ENCODE assay signal across 13 cellular contexts in genomic region chr11:35352107-35352888, GRCh38.
DNase-seq lines count a peak whose midpoint lies in the region; ATAC-seq and TF ChIP-seq lines count a peak whose summit lies in the region.
"Had no signal": no experiment of that assay in that cellular context is flagged by ENCODE, and none has a peak within 500 bp of the region (broad histone marks: within the 10 kb centered on the region; RNA-seq: fewer than 3 reads in every experiment).

No MANE protein-coding gene starts in this region.

- H3K27me3 ChIP-seq in ACC112 (ENCODE audit: insufficient read depth, low read length): no peaks in the 10 kb centered on the region
- H3K27me3 ChIP-seq: dorsolateral prefrontal cortex had no signal

- H2AFZ ChIP-seq in ACC112 (ENCODE audit: low read length, unreplicated experiment): no peak overlapping the region

- ATAC-seq in GM18498 (IDR thresholded peaks at IDR 0.05; ENCODE audit: unreplicated experiment) (no peak), HG03520 (IDR thresholded peaks at IDR 0.05; ENCODE audit: unreplicated experiment) (no peak), GM21515 (IDR thresholded peaks at IDR 0.05; ENCODE audit: unreplicated experiment) (no peak)

- no peaks in the 10 kb centered on the region for H3K36me3 ChIP-seq in ACC112 (ENCODE audit: insufficient read depth, low read length)

- H3K4me1 ChIP-seq in ACC112 (ENCODE audit: control insufficient read depth, insufficient read depth, low read length, unreplicated experiment): peaks cover 11% of the 10 kb centered on the region

- peak; percentile 63 for DNase-seq in NCI-H226
- DNase-seq in cardiac fibroblast (ENCODE audit: low read depth in 2 of 2): peak; percentile 69 to 70
- DNase-seq in iris pigment epithelial cell (ENCODE audit: low read depth): peak; percentile 67
- no peak for DNase-seq in DMS 273 (lab: John Stamatoyannopoulos, UW; ENCODE audit: unreplicated experiment)
- DNase-seq: dorsolateral prefrontal cortex, NCI-H2081 treated with DMSO at 0.1 percent for 48 hours, nucleus accumbens, T-helper 1 cell had no signal

- H3K79me2 ChIP-seq in ACC112 (ENCODE audit: control insufficient read depth, insufficient read depth, low read length, unreplicated experiment): no peaks in the 10 kb centered on the region

- H3K4me3 ChIP-seq in ACC112 (ENCODE audit: low read depth, low read length) (no peak overlapping the region), cardiac fibroblast (replicated peaks in 1 of 2; ENCODE audit: low read depth in 2 of 2, low read length in 2 of 2) (no peak overlapping the region)
- H3K4me3 ChIP-seq: dorsolateral prefrontal cortex had no signal

- peak overlapping the region; percentile 31 for H3K27ac ChIP-seq in ACC112 (ENCODE audit: low read depth, low read length)
- H3K27ac ChIP-seq: KMS-11 had no signal

- TF ChIP-seq CTCF in cardiac fibroblast (IDR thresholded peaks at IDR 0.05; ENCODE audit: low read depth, low read length): no peak
